26 cellular contexts compared by ENCODE assay signal in genomic region chr2:221818569-221818968, GRCh38.
DNase-seq lines count a peak whose midpoint lies in the region; ATAC-seq, FAIRE-seq and TF ChIP-seq lines count a peak whose summit lies in the region.
"Had no signal": no experiment of that assay in that cellular context is flagged by ENCODE, and none has a peak within 500 bp of the region (broad histone marks: within the 10 kb centered on the region; RNA-seq: fewer than 3 reads in every experiment).

No MANE protein-coding gene starts in this region.

- intact Hi-C loops in HCT116 (cut with micrococcal nuclease) = no loop called here

- H3K9me3 ChIP-seq in HCT116 (ENCODE audit: control insufficient read depth in 1 of 2, insufficient read depth in 1 of 2, low read depth in 1 of 2, low read length in 2 of 2) = no peaks in the 10 kb centered on the region
- H3K9me3 ChIP-seq: heart left ventricle, right atrium auricular region, SJSA1 had no signal

- CTCF ChIA-PET in HCT116 (lab: Charles Lee) = no interaction called here

- FAIRE-seq in bronchial epithelial cell (lab: Jason Lieb, UNC) = no peak

- H3K4me1 ChIP-seq in HCT116 (ENCODE audit: control insufficient read depth in 1 of 2, insufficient read depth in 2 of 2, low read length in 2 of 2) = peaks cover 9 to 10% of the 10 kb centered on the region in 2 experiments
- H3K4me1 ChIP-seq: heart left ventricle, right atrium auricular region, SJSA1 had no signal

- POLR2A ChIA-PET in HCT116 (lab: Charles Lee) = no interaction called here

- no peak for TF ChIP-seq CTCF in HCT116 (IDR thresholded peaks at IDR 0.05 in 2 of 3, conservative IDR thresholded peaks at IDR 0.05 in 1 of 3; ENCODE audit: borderline replicate concordance in 1 of 3, insufficient read depth in 1 of 3, low read depth in 2 of 3, low read length in 2 of 3)
- no peak for TF ChIP-seq CTCF in bronchial epithelial cell (IDR thresholded peaks at IDR 0.05; ENCODE audit: insufficient read depth, low read length, severe bottlenecking)

- H3K27me3 ChIP-seq in HCT116 (ENCODE audit: insufficient read depth, low read length) (no peaks in the 10 kb centered on the region), bronchial epithelial cell (ENCODE audit: control insufficient read depth, insufficient read depth, low read length) (no peaks in the 10 kb centered on the region)
- H3K27me3 ChIP-seq: right atrium auricular region, SJSA1 had no signal

- no peak overlapping the region for H3K4me3 ChIP-seq in HCT116 (replicated peaks in 1 of 2; ENCODE audit: low read depth in 1 of 2, low read length in 2 of 2)
- H3K4me3 ChIP-seq in bronchial epithelial cell (ENCODE audit: low read depth, low read length) = no peak overlapping the region
- H3K4me3 ChIP-seq: heart left ventricle, right atrium auricular region, SJSA1 had no signal

- no peak overlapping the region for H2AFZ ChIP-seq in HCT116 (ENCODE audit: low read depth, low read length, poor library complexity, severe bottlenecking)

- H3K79me2 ChIP-seq in HCT116 (ENCODE audit: insufficient read depth, low read length) = no peaks in the 10 kb centered on the region

- H4K20me1 ChIP-seq in HCT116 (ENCODE audit: insufficient read depth) = no peaks in the 10 kb centered on the region

- RAD21 ChIA-PET in HCT116 (lab: Charles Lee; ENCODE audit: low non-redundant PET in 1 of 2, low total read pairs in 2 of 2, uncharacterized antibody in 2 of 2, unreplicated experiment in 2 of 2) = no interaction called here

- no peaks in the 10 kb centered on the region for H3K36me3 ChIP-seq in HCT116 (ENCODE audit: control insufficient read depth in 1 of 2, insufficient read depth in 2 of 2, low read length in 2 of 2)
- H3K36me3 ChIP-seq in bronchial epithelial cell (ENCODE audit: control insufficient read depth, insufficient read depth, low read length) = no peaks in the 10 kb centered on the region
- H3K36me3 ChIP-seq: heart left ventricle, right atrium auricular region, SJSA1 had no signal

- peak; percentile 78 for ATAC-seq in HCT116
- no peak for ATAC-seq in HG03196 (IDR thresholded peaks at IDR 0.05; ENCODE audit: unreplicated experiment)
- ATAC-seq in HG03139 (IDR thresholded peaks at IDR 0.05; ENCODE audit: unreplicated experiment) = no peak
- ATAC-seq: heart left ventricle; left ventricle myocardium superior; naive thymus-derived CD8-positive, alpha-beta T cell; Panc1; stimulated activated naive CD8-positive, alpha-beta T cell treated with anti-CD3 and anti-CD28 coated beads, Interleukin-15, Interleukin-2, amounts not matched to agents 100 U/mL and 50 U/mL, for 24 hours had no signal

- peak overlapping the region; percentile 39 for H3K4me2 ChIP-seq in HCT116 (ENCODE audit: low read length)

- no peak overlapping the region for H3K9ac ChIP-seq in HCT116 (ENCODE audit: low read length)

- no peaks in the 10 kb centered on the region for H3K9me2 ChIP-seq in HCT116 (ENCODE audit: insufficient read depth)

- no peak for TF ChIP-seq POLR2A in HCT116 (IDR thresholded peaks at IDR 0.05; ENCODE audit: borderline replicate concordance, extremely low read depth, insufficient read depth, insufficient read length)

- DNase-seq in HCT116 (ENCODE audit: low read depth, low spot score) (no peak), NCI-H69 (lab: John Stamatoyannopoulos, UW) (peak; percentile 15), bronchial epithelial cell (ENCODE audit: low read depth) (peak; percentile 43), left kidney (ENCODE audit: low read depth, low spot score) (peak; percentile 34), T-helper 2 cell (no peak), GM19238 (ENCODE audit: insufficient read length, low spot score) (no peak)
- DNase-seq: activated CD4-positive, alpha-beta T cell treated with anti-CD3 and anti-CD28 coated beads for 4 hours; activated CD8-positive, alpha-beta memory T cell treated with anti-CD3 and anti-CD28 coated beads for 24 hours; activated gamma-delta T cell; activated T-cell treated with anti-CD3 and anti-CD28 coated beads, Interleukin-2, amount 50 U/mL, for 1 hour; DMS 273 treated with DMSO at 0.1 percent for 48 hours; heart left ventricle; left ventricle myocardium superior; midbrain; naive thymus-derived CD8-positive, alpha-beta T cell; NCI-H1694 treated with DMSO at 0.1 percent for 48 hours; NCI-H2227 treated with DMSO at 0.1 percent for 48 hours; stimulated activated CD4-positive, alpha-beta T cell treated with anti-CD3 and anti-CD28 coated beads, Interleukin-12 subunit alpha, Interleukin-12 subunit beta, amount 100 ng/mL, for 4 hours; stimulated activated CD4-positive, alpha-beta T cell treated with anti-CD3 and anti-CD28 coated beads, Interleukin-4, amount 100 ng/mL, for 24 hours; stimulated activated naive CD8-positive, alpha-beta T cell treated with anti-CD3 and anti-CD28 coated beads, Interleukin-15, Interleukin-2, amounts not matched to agents 100 U/mL and 50 U/mL, for 24 hours had no signal

- no peak for TF ChIP-seq RAD21 in HCT116 (IDR thresholded peaks at IDR 0.05; ENCODE audit: low read depth)

- no peak overlapping the region for H3K27ac ChIP-seq in HCT116 (ENCODE audit: low read depth, low read length)
- H3K27ac ChIP-seq: C4-2B, heart left ventricle, right atrium auricular region, SJSA1 had no signal

- BruUV-seq in HCT116 (replicated peaks; lab: Mats Ljungman, UMichigan) = no TSS peak

TF ChIP-seq in HCT116, 20 proteins besides CTCF, POLR2A, EP300 and RAD21:
- TF ChIP-seq CBX3 (IDR thresholded peaks at IDR 0.05; ENCODE audit: low read depth) (peak; percentile 60; the same call in 1 of the 2 replicates), ATF3 (IDR thresholded peaks at IDR 0.05) (no peak), FOSL1 (IDR thresholded peaks at IDR 0.05; ENCODE audit: low read depth) (peak; percentile 45), MAX (IDR thresholded peaks at IDR 0.05) (peak; percentile 36), JUND (IDR thresholded peaks at IDR 0.05) (peak; percentile 56)
- TF ChIP-seq, protein P1, sequence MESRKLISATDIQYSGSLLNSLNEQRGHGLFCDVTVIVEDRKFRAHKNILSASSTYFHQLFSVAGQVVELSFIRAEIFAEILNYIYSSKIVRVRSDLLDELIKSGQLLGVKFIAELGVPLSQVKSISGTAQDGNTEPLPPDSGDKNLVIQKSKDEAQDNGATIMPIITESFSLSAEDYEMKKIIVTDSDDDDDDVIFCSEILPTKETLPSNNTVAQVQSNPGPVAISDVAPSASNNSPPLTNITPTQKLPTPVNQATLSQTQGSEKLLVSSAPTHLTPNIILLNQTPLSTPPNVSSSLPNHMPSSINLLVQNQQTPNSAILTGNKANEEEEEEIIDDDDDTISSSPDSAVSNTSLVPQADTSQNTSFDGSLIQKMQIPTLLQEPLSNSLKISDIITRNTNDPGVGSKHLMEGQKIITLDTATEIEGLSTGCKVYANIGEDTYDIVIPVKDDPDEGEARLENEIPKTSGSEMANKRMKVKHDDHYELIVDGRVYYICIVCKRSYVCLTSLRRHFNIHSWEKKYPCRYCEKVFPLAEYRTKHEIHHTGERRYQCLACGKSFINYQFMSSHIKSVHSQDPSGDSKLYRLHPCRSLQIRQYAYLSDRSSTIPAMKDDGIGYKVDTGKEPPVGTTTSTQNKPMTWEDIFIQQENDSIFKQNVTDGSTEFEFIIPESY (IDR thresholded peaks at IDR 0.05; ENCODE audit: extremely low read depth, insufficient replicate concordance, low read length) = no peak

Comparison
In these comparisons a context has a peak if more than half of its experiments do, and no peak if none do; other contexts are left out.
1. DNase-seq: peak in NCI-H69 (single experiment), bronchial epithelial cell (single experiment) and left kidney (single experiment); none in HCT116 (single experiment), T-helper 2 cell (0 of 5) and GM19238 (single experiment).